ENCODE assay signal across 20 cellular contexts in the genomic region with DNA sequence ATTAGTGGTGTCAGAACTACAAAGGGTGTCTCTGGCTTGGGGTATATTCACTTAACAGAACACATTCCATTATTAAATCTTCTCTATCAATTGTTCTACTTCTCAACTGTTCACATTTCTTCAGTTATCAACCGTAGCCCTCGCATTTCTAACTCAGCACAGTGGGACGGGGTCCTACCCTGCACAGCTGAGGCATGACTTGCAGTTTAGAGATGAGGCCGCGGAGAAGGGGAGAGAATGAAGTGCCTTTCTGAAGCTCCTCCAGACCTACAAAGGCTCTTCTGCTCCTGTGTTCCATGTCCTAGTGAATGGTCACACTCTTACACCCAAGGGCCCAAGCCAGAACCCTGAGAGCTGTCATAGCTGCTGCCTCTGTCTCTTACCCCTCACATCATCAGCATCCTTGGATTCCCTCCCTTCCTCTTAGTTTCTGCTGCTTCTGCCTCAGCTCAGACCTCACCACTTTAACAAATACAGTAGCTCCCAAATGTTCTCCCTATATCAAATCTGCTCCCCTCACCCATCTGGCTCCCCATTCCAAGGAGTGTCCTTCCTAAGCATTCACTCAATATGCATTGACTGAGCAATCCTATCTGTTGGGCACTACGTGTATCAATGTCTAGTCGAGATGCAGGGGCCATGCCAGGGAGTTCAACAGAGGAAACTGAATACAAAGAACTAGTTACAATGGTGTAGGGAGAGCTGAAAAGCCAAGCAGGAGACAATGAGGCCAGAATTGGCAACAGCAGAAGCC. TPM values are rescaled to one million over a fixed set of nuclear protein-coding genes. Genes with fewer than 3 reads are reported as not detected.
"Had no signal": no experiment of that assay in that cellular context is flagged by ENCODE, and none has a peak within 500 bp of the region (broad histone marks: within the 10 kb centered on the region; RNA-seq: fewer than 3 reads in every experiment).

No MANE protein-coding gene starts in this region.

- H3K36me3 Mint-ChIP-seq: IgD-negative memory B cell had no signal

- H3K9me3 ChIP-seq: SK-N-SH had no signal

- H3K9ac ChIP-seq: SK-N-SH had no signal

- H3K4me3 Mint-ChIP-seq: IgD-negative memory B cell had no signal

- H3K27ac ChIP-seq: RWPE1 had no signal

- H3K27ac Mint-ChIP-seq: IgD-negative memory B cell had no signal

- H3K4me1 Mint-ChIP-seq: IgD-negative memory B cell had no signal

- H3K4me2 ChIP-seq: SK-N-SH had no signal

- ATAC-seq: Panc1 had no signal

- H3K9me2 ChIP-seq: SK-N-SH had no signal

- DNase-seq: KBM-7, NCI-H1092, NCI-H1105 treated with DMSO at 0.1 percent for 48 hours, NCI-H1436, NCI-H187, NCI-H2029, NCI-H2081 treated with DMSO at 0.1 percent for 48 hours, NCI-H2171, NCI-H226, NCI-H446, NCI-H510A, NCI-H524 treated with DMSO at 0.1 percent for 48 hours, NCI-H69, NCI-H774, SHP77, SK-N-SH had no signal

RNA-seq across cellular contexts. Expression of a gene that starts 51.5 kb away (rescaled TPM):
- total RNA-seq: HT-29 had no signal
- polyA plus RNA-seq: IgD-negative memory B cell had no signal
